Comparison of ENCODE assay signal across 9 cellular contexts in genomic region chr6:19210849-19211590, GRCh38.
DNase-seq lines count a peak whose midpoint lies in the region; ATAC-seq and TF ChIP-seq lines count a peak whose summit lies in the region.
"Had no signal": no experiment of that assay in that cellular context is flagged by ENCODE, and none has a peak within 500 bp of the region (broad histone marks: within the 10 kb centered on the region; RNA-seq: fewer than 3 reads in every experiment).

No MANE protein-coding gene starts in this region.

- H3K79me2 ChIP-seq in PC-3 (ENCODE audit: low read length), result no peaks in the 10 kb centered on the region

- H3K9ac ChIP-seq in PC-3 (ENCODE audit: low read length), result no peak overlapping the region

- CTCF ChIA-PET in PC-3 (lab: Charles Lee), result interaction anchor here (0.6 kb wide), 1 partner anchor 1189 kb away, joined by 4 read pairs; no protein-coding TSS in a partner anchor

- POLR2A ChIA-PET in PC-3 (lab: Charles Lee; ENCODE audit: unreplicated experiment), result no interaction called here

- H3F3A ChIP-seq in PC-3 (ENCODE audit: low read length, unreplicated experiment), result peaks cover 5% of the 10 kb centered on the region

- H3K36me3 ChIP-seq in GM06990 (ENCODE audit: control insufficient read depth, insufficient read depth, low read length) (no peaks in the 10 kb centered on the region), PC-3 (ENCODE audit: low read depth, low read length) (no peaks in the 10 kb centered on the region), left ventricle myocardium inferior (no peaks in the 10 kb centered on the region)

- H3K9me3 ChIP-seq in PC-3 (ENCODE audit: low read length) (no peaks in the 10 kb centered on the region; the same call in 1 of the 2 replicates), left ventricle myocardium inferior (replicated peaks) (peaks cover 8% of the 10 kb centered on the region)

- TF ChIP-seq CTCF in 22Rv1 (IDR thresholded peaks at IDR 0.05), result peak; percentile 61
- peak; percentile 40 for TF ChIP-seq CTCF in GM06990 (IDR thresholded peaks at IDR 0.05; ENCODE audit: insufficient read depth, low read length, poor library complexity, severe bottlenecking)
- TF ChIP-seq CTCF in PC-3 (conservative IDR thresholded peaks at IDR 0.05; ENCODE audit: low read depth, low read length), result peak; percentile 46
- peak; percentile 62 for TF ChIP-seq CTCF in left ventricle myocardium inferior (IDR thresholded peaks at IDR 0.05; ENCODE audit: borderline replicate concordance)

- ATAC-seq in PC-3 (no peak), HG03039 (IDR thresholded peaks at IDR 0.05; ENCODE audit: unreplicated experiment) (no peak), GM18909 (IDR thresholded peaks at IDR 0.05; ENCODE audit: poor library complexity, unreplicated experiment) (no peak), GM21737 (IDR thresholded peaks at IDR 0.05; ENCODE audit: unreplicated experiment) (no peak)

- no TSS peak for BruUV-seq in PC-3 (replicated peaks; lab: Mats Ljungman, UMichigan)

- no peak overlapping the region for H3K27ac ChIP-seq in 22Rv1
- H3K27ac ChIP-seq in PC-3 (ENCODE audit: low read length), result no peak overlapping the region
- no peak overlapping the region for H3K27ac ChIP-seq in left ventricle myocardium inferior (replicated peaks)

- no peak for DNase-seq in GM06990 (ENCODE audit: extremely low read depth, insufficient read length)
- peak; percentile 5 for DNase-seq in PC-3
- peak; percentile 25 for DNase-seq in left ventricle myocardium inferior
- DNase-seq in NCI-H510A treated with DMSO at 0.1 percent for 48 hours (lab: John Stamatoyannopoulos, UW), result no peak
- DNase-seq: GF-D8 had no signal

- no peak overlapping the region for H2AFZ ChIP-seq in PC-3 (ENCODE audit: low read length)

- H3K4me1 ChIP-seq in PC-3 (ENCODE audit: insufficient read depth, low read length) (peaks cover 14% of the 10 kb centered on the region), left ventricle myocardium inferior (no peaks in the 10 kb centered on the region)

- no peaks in the 10 kb centered on the region for H4K20me1 ChIP-seq in PC-3 (ENCODE audit: low read length)

- no peaks in the 10 kb centered on the region for H3K9me2 ChIP-seq in PC-3 (replicated peaks; ENCODE audit: low read length)

- intact Hi-C loops in PC-3 (cut with micrococcal nuclease) (no loop called here), left ventricle myocardium inferior (cut with micrococcal nuclease) (no loop called here)

- H3K27me3 ChIP-seq in GM06990 (replicated peaks; ENCODE audit: control insufficient read depth, insufficient read depth, low read length), result no peaks in the 10 kb centered on the region
- H3K27me3 ChIP-seq in PC-3 (ENCODE audit: low read length), result no peaks in the 10 kb centered on the region
- H3K27me3 ChIP-seq in left ventricle myocardium inferior (ENCODE audit: low read depth), result no peaks in the 10 kb centered on the region

- H3K4me2 ChIP-seq in PC-3 (ENCODE audit: low read length), result no peak overlapping the region

- H3K4me3 ChIP-seq in GM06990 (replicated peaks; ENCODE audit: low read depth, low read length), result no peak overlapping the region
- no peak overlapping the region for H3K4me3 ChIP-seq in PC-3 (ENCODE audit: low read length)
- no peak overlapping the region for H3K4me3 ChIP-seq in left ventricle myocardium inferior

Comparison
In these comparisons a context has a peak if more than half of its experiments do, and no peak if none do; other contexts are left out.
1. DNase-seq: peak in PC-3 (single experiment) and left ventricle myocardium inferior (single experiment); none in GM06990 (single experiment) and NCI-H510A treated with DMSO at 0.1 percent for 48 hours (single experiment).
2. Peak in every context shown above with its lines, with median percentiles within 50 percentile points of each other: CTCF ChIP-seq.